8 cellular contexts compared by ENCODE assay signal in the genomic region with DNA sequence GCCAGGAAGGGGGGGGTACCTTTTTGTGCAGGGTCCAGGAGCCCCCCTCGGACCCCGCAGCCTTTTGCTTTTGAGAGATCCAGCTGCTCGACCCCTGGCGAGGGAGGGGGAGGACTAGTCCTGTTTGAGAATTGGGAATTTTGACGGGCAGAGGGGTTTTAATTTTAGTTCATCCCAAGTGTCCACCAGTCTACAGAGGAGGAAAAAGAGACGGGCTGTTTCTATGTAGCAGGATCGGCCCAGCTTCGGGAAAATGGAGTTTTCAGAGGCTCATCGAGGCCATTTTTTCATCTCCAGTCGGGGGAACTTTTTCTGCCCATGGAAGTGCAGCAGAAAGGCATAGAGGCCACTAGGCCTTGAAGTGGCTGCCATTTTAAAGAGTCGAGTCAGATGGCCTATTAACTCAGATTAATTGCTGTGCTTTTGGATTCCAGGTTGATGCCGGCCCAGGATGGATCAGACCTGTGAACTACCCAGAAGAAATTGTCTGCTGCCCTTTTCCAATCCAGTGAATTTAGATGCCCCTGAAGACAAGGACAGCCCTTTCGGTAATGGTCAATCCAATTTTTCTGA. TPM values are rescaled to one million over a fixed set of nuclear protein-coding genes. Genes with fewer than 3 reads are reported as not detected.
DNase-seq lines count a peak whose midpoint lies in the region; ATAC-seq, FAIRE-seq and TF ChIP-seq lines count a peak whose summit lies in the region.

No MANE protein-coding gene starts in this region.

- peak overlapping the region; percentile 80 for H3K56ac ChIP-seq in IMR-90 (ENCODE audit: extremely low read depth, insufficient read depth, low read length)

- H3K27me3 ChIP-seq in IMR-90 (ENCODE audit: control insufficient read depth, insufficient read depth, low read length) (no peaks in the 10 kb centered on the region), GM12878 (replicated peaks in 1 of 2; ENCODE audit: control insufficient read depth in 2 of 2, insufficient read depth in 2 of 2, low read length in 1 of 2) (no peaks in the 10 kb centered on the region)

- H2BK5ac ChIP-seq in IMR-90 (ENCODE audit: low read depth, low read length, poor library complexity, severe bottlenecking), result peak overlapping the region; percentile 40

- no peak for FAIRE-seq in GM12878 (lab: Jason Lieb, UNC)

- H3K4me2 ChIP-seq in IMR-90 (ENCODE audit: low read depth, low read length), result peak overlapping the region; percentile 95
- peak overlapping the region; percentile 99 for H3K4me2 ChIP-seq in GM12878 (ENCODE audit: control insufficient read depth, insufficient read depth)

- 0 out of 3 replicates have a peak overlapping the region, but pooled peaks have one; percentile 33 for H2BK15ac ChIP-seq in IMR-90 (ENCODE audit: low read depth, low read length)

- SMC1A ChIA-PET in GM12878 (lab: Charles Lee; ENCODE audit: uncharacterized antibody, unreplicated experiment), result interaction anchor here (4.2 kb wide), 1 partner anchor 43 kb away, joined by 13 read pairs; no protein-coding TSS in a partner anchor

- no peaks in the 10 kb centered on the region for H3K9me3 Mint-ChIP-seq in mesothelial cell of epicardium

- H3K4me1 Mint-ChIP-seq in mesothelial cell of epicardium, result peaks cover 28% of the 10 kb centered on the region

- H3K36me3 ChIP-seq in IMR-90 (ENCODE audit: control insufficient read depth, insufficient read depth, low read length) (peaks cover 20% of the 10 kb centered on the region), GM12878 (ENCODE audit: control insufficient read depth in 2 of 2, insufficient read depth in 2 of 2, low read length in 1 of 2) (peaks cover 0 to 13% of the 10 kb centered on the region in 2 experiments; a peak in 1 of 4 replicates)

- peaks cover 17% of the 10 kb centered on the region for H3K36me3 Mint-ChIP-seq in mesothelial cell of epicardium

- H2BK120ac ChIP-seq in IMR-90 (ENCODE audit: low read depth, low read length), result peak overlapping the region; percentile 6

- H3K9me3 ChIP-seq in IMR-90 (ENCODE audit: control insufficient read depth, insufficient read depth, low read length) (no peaks in the 10 kb centered on the region), GM12878 (replicated peaks; ENCODE audit: control insufficient read depth, insufficient read depth, low read length) (no peaks in the 10 kb centered on the region)

- ATAC-seq in IMR-90 (ENCODE audit: low read depth) (no peak), GM12878 (no peak), HG03097 (IDR thresholded peaks at IDR 0.05; ENCODE audit: low FRiP score, unreplicated experiment) (no peak)

- CTCF ChIA-PET in IMR-90 (lab: Yijun Ruan, JAX), result no interaction called here
- CTCF ChIA-PET in GM12878 (lab: Yijun Ruan, JAX), result interaction anchor here (0.6 to 2.0 kb wide), 4 partner anchors 9 to 252 kb away, joined by 3 to 5 read pairs (median 3); no protein-coding TSS in a partner anchor

- no peak for TF ChIP-seq EP300 in GM12878 (IDR thresholded peaks at IDR 0.05; ENCODE audit: borderline replicate concordance in 1 of 2, control insufficient read depth in 1 of 2, low read depth in 2 of 2, low read length in 2 of 2)

- 0 out of 2 replicates have a peak overlapping the region, but pooled peaks have one; percentile 1 for H2BK20ac ChIP-seq in IMR-90 (ENCODE audit: low read depth, low read length)

- peak overlapping the region; percentile 88 for H3K14ac ChIP-seq in IMR-90 (replicated peaks; ENCODE audit: low read depth, low read length)

- peak overlapping the region; percentile 82 to 96 for H4K8ac ChIP-seq in IMR-90 (ENCODE audit: low read depth in 2 of 2, low read length in 2 of 2)

- H3K4me3 ChIP-seq in AG10803 (ENCODE audit: low read length), result peak overlapping the region; percentile 62
- peak overlapping the region; percentile 68 for H3K4me3 ChIP-seq in IMR-90 (ENCODE audit: insufficient read depth, low read depth, low read length)
- H3K4me3 ChIP-seq in GM12878, result peak overlapping the region; percentile 78

- H3K79me2 ChIP-seq in GM12878 (ENCODE audit: control insufficient read depth, insufficient read depth, low read length), result peaks cover 49% of the 10 kb centered on the region

- H3K4me3 Mint-ChIP-seq in mesothelial cell of epicardium, result peak overlapping the region; percentile 80

- intact Hi-C loops in IMR-90 (cut with micrococcal nuclease), result no loop called here
- intact Hi-C loops in GM12878 (cut with micrococcal nuclease; ENCODE audit: unreplicated experiment), result loop anchor here (5.0 kb wide), 1 partner anchor 168 kb away; the partner anchor contains the start of genes PRELID1 and RAB24

- in situ Hi-C loops in IMR-90 (cut with MboI; ENCODE audit: low sequenced_read_pairs) (no loop called here), GM12878 (cut with MboI) (no loop called here)

- peaks cover 20% of the 10 kb centered on the region for H3K9me1 ChIP-seq in IMR-90 (ENCODE audit: insufficient read depth, low read length)

- dilution Hi-C loops in IMR-90 (cut with HindIII; ENCODE audit: low sequenced_read_pairs, unreplicated experiment), result no loop called here

- H3K27ac Mint-ChIP-seq in mesothelial cell of epicardium, result peak overlapping the region; percentile 96

- WGBS in IMR-90 (ENCODE audit: extremely low coverage in 2 of 2, insufficient read length in 1 of 2), 2 experiments, result 13% methylated on average over 5 of the region's 13 CpGs; no CpG with 5 or more reads in 1 of the 2 experiments
- WGBS in GM12878 (ENCODE audit: insufficient coverage, insufficient replicate concordance, low lambda C conversion rate, missing lambda C conversion rate), result 9% methylated on average over 13 of the region's 13 CpGs

- peak overlapping the region; percentile 97 for H4K5ac ChIP-seq in IMR-90 (ENCODE audit: low read depth, low read length)

- H2AFZ ChIP-seq in IMR-90 (replicated peaks; ENCODE audit: low read length, poor library complexity) (peak overlapping the region; percentile 97), GM12878 (ENCODE audit: control insufficient read depth, low read depth, low read length) (peak overlapping the region; percentile 67)

- peaks cover 21 to 29% of the 10 kb centered on the region in 2 experiments for H3K79me1 ChIP-seq in IMR-90 (ENCODE audit: low read depth in 1 of 2, low read length in 2 of 2)

- H3K9ac ChIP-seq in IMR-90 (ENCODE audit: low read depth, low read length) (peak overlapping the region; percentile 93), GM12878 (ENCODE audit: control insufficient read depth, insufficient read depth, low read length) (peak overlapping the region; percentile 88)

- DNase-seq in AG10803 (ENCODE audit: low read depth) (no peak), IMR-90 (no peak), GM12878 (ENCODE audit: low read depth, low spot score) (no peak), mesothelial cell of epicardium (ENCODE audit: low spot score in 2 of 2, unreplicated experiment in 2 of 2) (no peak), dedifferentiated amniotic fluid mesenchymal stem cell (ENCODE audit: extremely low spot score) (no peak), NCI-H2081 treated with DMSO at 0.1 percent for 48 hours (lab: John Stamatoyannopoulos, UW) (no peak), epidermal melanocyte (ENCODE audit: insufficient read length, low spot score) (no peak)

- POLR2A ChIA-PET in IMR-90 (lab: Charles Lee; ENCODE audit: unreplicated experiment), result no interaction called here
- POLR2A ChIA-PET in GM12878 (lab: Charles Lee), result interaction anchor here (0.6 to 2.8 kb wide), 5 partner anchors 20 to 984 kb away, joined by 3 to 11 read pairs (median 4); no protein-coding TSS in a partner anchor

- peak overlapping the region; percentile 91 for H3K23ac ChIP-seq in IMR-90 (ENCODE audit: low read depth, low read length)

- TF ChIP-seq POLR2A in IMR-90 (IDR thresholded peaks at IDR 0.05; ENCODE audit: low read depth, low read length) (no peak), GM12878 (IDR thresholded peaks at IDR 0.05; ENCODE audit: low read depth, low read length) (no peak)

- H2AK9ac ChIP-seq in IMR-90 (replicated peaks; ENCODE audit: low read depth, low read length, poor library complexity), result peak overlapping the region; percentile 83

- peaks cover 4% of the 10 kb centered on the region; the same call in 1 of the 2 replicates for H4K20me1 ChIP-seq in IMR-90 (ENCODE audit: insufficient read depth, low read length)
- H4K20me1 ChIP-seq in GM12878 (ENCODE audit: control insufficient read depth, insufficient read depth), result no peaks in the 10 kb centered on the region

- no peaks in the 10 kb centered on the region for H3K27me3 Mint-ChIP-seq in mesothelial cell of epicardium (ENCODE audit: low read depth)

- H3K18ac ChIP-seq in IMR-90 (ENCODE audit: low read depth, low read length), result peak overlapping the region; percentile 3

- RAD21 ChIA-PET in GM12878 (lab: Charles Lee; ENCODE audit: unreplicated experiment), result interaction anchor here (1.4 kb wide), 1 partner anchor 19 kb away, joined by 5 read pairs; no protein-coding TSS in a partner anchor

- BruUV-seq in IMR-90 (replicated peaks; lab: Mats Ljungman, UMichigan) (no TSS peak), GM12878 (replicated peaks; lab: Mats Ljungman, UMichigan) (no TSS peak)

- H3K4me1 ChIP-seq in IMR-90 (ENCODE audit: control insufficient read depth, insufficient read depth, low read length), result peaks cover 22% of the 10 kb centered on the region
- peaks cover 18% of the 10 kb centered on the region for H3K4me1 ChIP-seq in GM12878 (ENCODE audit: control insufficient read depth, insufficient read depth, low read length)

- H3K4ac ChIP-seq in IMR-90 (ENCODE audit: low read depth, low read length), result peak overlapping the region; percentile 80

- H3K27ac ChIP-seq in IMR-90 (ENCODE audit: insufficient read depth, low read length), result peak overlapping the region; percentile 74
- peak overlapping the region; percentile 83 for H3K27ac ChIP-seq in GM12878 (ENCODE audit: control insufficient read depth, insufficient read depth)

- TF ChIP-seq RAD21 in IMR-90 (IDR thresholded peaks at IDR 0.05; ENCODE audit: low read length), result no peak
- no peak for TF ChIP-seq RAD21 in GM12878 (IDR thresholded peaks at IDR 0.05; ENCODE audit: insufficient read depth, low read depth, low read length)

- peak overlapping the region; percentile 73; the same call in 1 of the 2 replicates for H2AK5ac ChIP-seq in IMR-90 (ENCODE audit: low read depth, low read length)

- peak overlapping the region; percentile 80 for H4K91ac ChIP-seq in IMR-90 (ENCODE audit: insufficient read depth, low read depth, low read length)

- TF ChIP-seq CTCF in AG10803 (conservative IDR thresholded peaks at IDR 0.05; ENCODE audit: low read length), result no peak
- TF ChIP-seq CTCF in IMR-90 (conservative IDR thresholded peaks at IDR 0.05; ENCODE audit: low read depth, low read length), result no peak
- no peak for TF ChIP-seq CTCF in GM12878 (IDR thresholded peaks at IDR 0.05 in 2 of 3, conservative IDR thresholded peaks at IDR 0.05 in 1 of 3; ENCODE audit: control insufficient read depth in 2 of 3, extremely low read depth in 1 of 3, insufficient read depth in 1 of 3, low read depth in 3 of 3, low read length in 3 of 3)
- TF ChIP-seq CTCF in mesothelial cell of epicardium (IDR thresholded peaks at IDR 0.05; ENCODE audit: unreplicated experiment), result no peak

RNA-seq across cellular contexts. Expression of gene NSD1, which starts 1.2 kb away (rescaled TPM):
- total RNA-seq in IMR-90 (2012; rRNA removed) (31.0 and 34.2 TPM in 2 replicates), GM12878 (2014; rRNA removed) (39.2 and 40.0 TPM in 2 replicates), GM12878 (2014; rRNA removed; fragmentation: Illumina TruSeq; extraction: Trizol) (35.8 and 38.5 TPM in 2 replicates), GM12878 (2021) (49.9 and 57.9 TPM in 2 replicates), mesothelial cell of epicardium (153 to 164 TPM (median 161 TPM) in 3 replicates)
- polyA plus RNA-seq in IMR-90 (2012; rRNA removed) (7.7 and 8.1 TPM in 2 replicates), GM12878 (2011; rRNA removed) (21.5 and 26.9 TPM in 2 replicates), GM12878 (2014; fragmentation: Illumina TruSeq; extraction: Trizol) (25.1 and 27.2 TPM in 2 replicates), GM12878 (2014; fragmentation: Nextera tagmentation; extraction: Ambion mirVana) (10 to 100 TPM in 1 of 2 experiments, 1 to 10 TPM in 1; 7.0 to 13.1 TPM), GM12878 (2014; rRNA removed) (20.5 and 23.8 TPM in 2 replicates), GM12878 (2016; fragmentation: Nextera tagmentation; extraction: Ambion mirVana) (10 to 100 TPM; 39.5 to 50.5 TPM)
- 2.4 and 3.2 TPM in 2 replicates for polyA plus RNA-seq in IMR-90 (2012; cell fraction: cytosol; rRNA removed)
- 5.7 and 14.9 TPM in 2 replicates for polyA plus RNA-seq in IMR-90 (2012; cell fraction: nucleus; rRNA removed; ENCODE audit: low replicate concordance)
- 210 and 218 TPM in 2 replicates for total RNA-seq in GM12878 (2013; cell fraction: nucleolus; rRNA removed)
- polyA plus RNA-seq in GM12878 (2011; ENCODE audit: low read depth), result 10.5 TPM
- 13.1 and 13.2 TPM in 2 replicates for polyA plus RNA-seq in GM12878 (2011; cell fraction: cytosol; rRNA removed)
- polyA plus RNA-seq in GM12878 (2011; cell fraction: nucleus; rRNA removed), result 27.2 and 34.1 TPM in 2 replicates
- polyA plus RNA-seq in GM12878 (2012), result 13.2 and 16.4 TPM in 2 replicates
- 42.7 and 44.5 TPM in 2 replicates for polyA minus RNA-seq in GM12878 (2011; rRNA and poly(A)+ RNA removed)
- polyA minus RNA-seq in GM12878 (2011; cell fraction: cytosol; rRNA and poly(A)+ RNA removed), result 18.0 and 18.8 TPM in 2 replicates
- polyA minus RNA-seq in GM12878 (2011; cell fraction: nucleus; rRNA and poly(A)+ RNA removed), result 50.7 and 102 TPM in 2 replicates

RNA-seq across cellular contexts. Expression of gene FGFR4, which starts 48.0 kb away (rescaled TPM):
- total RNA-seq in IMR-90 (2012; rRNA removed) (0.90 and 1.7 TPM in 2 replicates), GM12878 (2014; rRNA removed) (0.17 TPM in 1 of 2 replicates, not detected in the other), GM12878 (2014; rRNA removed; fragmentation: Illumina TruSeq; extraction: Trizol) (not detected in 2 replicates), GM12878 (2021) (0.77 and 1.6 TPM in 2 replicates), mesothelial cell of epicardium (4.7 to 8.0 TPM (median 5.9 TPM) in 3 replicates)
- polyA plus RNA-seq in IMR-90 (2012; rRNA removed) (2.4 TPM in 2 replicates), GM12878 (2011; rRNA removed) (0.18 TPM in 1 of 2 replicates, not detected in the other), GM12878 (2014; fragmentation: Illumina TruSeq; extraction: Trizol) (not detected in 2 replicates), GM12878 (2014; fragmentation: Nextera tagmentation; extraction: Ambion mirVana) (not detected), GM12878 (2014; rRNA removed) (0.13 and 0.33 TPM in 2 replicates), GM12878 (2016; fragmentation: Nextera tagmentation; extraction: Ambion mirVana) (under 1 TPM in 1 of 2 experiments, not detected in 1; 0.28 TPM)
- 2.5 TPM in 2 replicates for polyA plus RNA-seq in IMR-90 (2012; cell fraction: cytosol; rRNA removed)
- polyA plus RNA-seq in IMR-90 (2012; cell fraction: nucleus; rRNA removed; ENCODE audit: low replicate concordance), result 5.8 and 8.5 TPM in 2 replicates
- 0.44 TPM in 1 of 2 replicates, not detected in the other for total RNA-seq in GM12878 (2013; cell fraction: nucleolus; rRNA removed)
- 0.68 TPM for polyA plus RNA-seq in GM12878 (2011; ENCODE audit: low read depth)
- 0.10 and 0.32 TPM in 2 replicates for polyA plus RNA-seq in GM12878 (2011; cell fraction: cytosol; rRNA removed)
- polyA plus RNA-seq in GM12878 (2011; cell fraction: nucleus; rRNA removed), result 0.66 and 1.1 TPM in 2 replicates
- 0.35 and 0.87 TPM in 2 replicates for polyA plus RNA-seq in GM12878 (2012)
- 0.95 and 1.9 TPM in 2 replicates for polyA minus RNA-seq in GM12878 (2011; rRNA and poly(A)+ RNA removed)
- not detected in 2 replicates for polyA minus RNA-seq in GM12878 (2011; cell fraction: cytosol; rRNA and poly(A)+ RNA removed)
- 0.48 TPM in 1 of 2 replicates, not detected in the other for polyA minus RNA-seq in GM12878 (2011; cell fraction: nucleus; rRNA and poly(A)+ RNA removed)
